In genomic region chrX:12322031-12322430, GRCh38 we compare ENCODE assay signal across 38 cellular contexts.
"Had no signal": no experiment of that assay in that cellular context is flagged by ENCODE, and none has a peak within 500 bp of the region (broad histone marks: within the 10 kb centered on the region; RNA-seq: fewer than 3 reads in every experiment).

No MANE protein-coding gene starts in this region.

- H3K4me3 Mint-ChIP-seq: activated naive CD4-positive, alpha-beta T cell treated with anti-CD3 and anti-CD28 coated beads for 36 hours; activated naive CD4-positive, alpha-beta T cell treated with anti-CD3 and anti-CD28 coated beads, Interleukin-2, amount 50 U/mL, for 24 hours; activated naive CD8-positive, alpha-beta T cell; activated naive CD8-positive, alpha-beta T cell treated with anti-CD3 and anti-CD28 coated beads for 36 hours; activated naive CD8-positive, alpha-beta T cell treated with anti-CD3 and anti-CD28 coated beads, Interleukin-2, amount 10 ng/mL, durations not matched to agents 7 days and 5 days; activated naive CD8-positive, alpha-beta T cell treated with anti-CD3 and anti-CD28 coated beads, Interleukin-2, amount 50 U/mL, for 24 hours; activated T-cell treated with anti-CD3 and anti-CD28 coated beads, Interleukin-2, amount 50 U/mL, for 24 hours; activated T-cell treated with anti-CD3 and anti-CD28 coated beads, Interleukin-2, amount 50 U/mL, for 4 hours; activated T-cell treated with anti-CD3 and anti-CD28 coated beads, Interleukin-2, amount 50 U/mL, for 72 hours; activated T-helper 1 cell treated with anti-CD3 and anti-CD28 coated beads, Interleukin-12 subunit alpha, Interleukin-12 subunit beta, Interleukin-2, Interleukin-4 antibody, amounts not matched to agents 30 ng/mL and 10 ng/mL and 1 ng/mL, durations not matched to agents 14 hours and 24 hours and 36 hours; activated T-helper 17 cell treated with anti-CD3 and anti-CD28 coated beads, Interleukin-2, amount 50 U/mL, for 72 hours; brain; central memory CD8-positive, alpha-beta T cell had no signal

- ATAC-seq: activated naive CD8-positive, alpha-beta T cell treated with anti-CD3 and anti-CD28 coated beads, Interleukin-2, amount 50 U/mL, for 24 hours; activated T-cell treated with anti-CD3 and anti-CD28 coated beads, Interleukin-2, amount 50 U/mL, for 4 hours; activated T-cell treated with anti-CD3 and anti-CD28 coated beads, Interleukin-2, amount 50 U/mL, for 72 hours; activated T-helper 17 cell treated with anti-CD3 and anti-CD28 coated beads, Interleukin-2, amount 50 U/mL, for 72 hours; body of pancreas had no signal

- H3K27ac Mint-ChIP-seq: activated naive CD4-positive, alpha-beta T cell treated with anti-CD3 and anti-CD28 coated beads for 36 hours; activated naive CD4-positive, alpha-beta T cell treated with anti-CD3 and anti-CD28 coated beads, Interleukin-2, amount 50 U/mL, for 24 hours; activated naive CD8-positive, alpha-beta T cell; activated naive CD8-positive, alpha-beta T cell treated with anti-CD3 and anti-CD28 coated beads for 36 hours; activated naive CD8-positive, alpha-beta T cell treated with anti-CD3 and anti-CD28 coated beads, Interleukin-2, amount 10 ng/mL, durations not matched to agents 7 days and 5 days; activated naive CD8-positive, alpha-beta T cell treated with anti-CD3 and anti-CD28 coated beads, Interleukin-2, amount 50 U/mL, for 24 hours; activated T-cell treated with anti-CD3 and anti-CD28 coated beads, Interleukin-2, amount 50 U/mL, for 24 hours; activated T-cell treated with anti-CD3 and anti-CD28 coated beads, Interleukin-2, amount 50 U/mL, for 72 hours; activated T-helper 1 cell treated with anti-CD3 and anti-CD28 coated beads, Interleukin-12 subunit alpha, Interleukin-12 subunit beta, Interleukin-2, Interleukin-4 antibody, amounts not matched to agents 30 ng/mL and 10 ng/mL and 1 ng/mL, durations not matched to agents 14 hours and 24 hours and 36 hours; activated T-helper 17 cell treated with anti-CD3 and anti-CD28 coated beads, Interleukin-2, amount 50 U/mL, for 72 hours; activated T-helper 2 cell treated with anti-CD3 and anti-CD28 coated beads, Interferon-gamma antibody, Interleukin-2, Interleukin-4, amounts not matched to agents 10 μg/mL and 5 μg/mL and 100 μg/mL, durations not matched to agents 14 hours and 24 hours and 36 hours; brain had no signal

- DNase-seq: activated effector memory CD4-positive, alpha-beta T cell treated with anti-CD3 and anti-CD28 coated beads, Interleukin-2, amount 50 U/mL, for 16 hours; activated effector memory CD4-positive, alpha-beta T cell treated with Interleukin-2 at 50 U/mL for 16 hours; activated gamma-delta T cell; activated gamma-delta T cell treated with Interleukin-2 at 50 U/mL for 16 hours; activated naive CD4-positive, alpha-beta T cell; activated naive CD4-positive, alpha-beta T cell treated with anti-CD3 and anti-CD28 coated beads for 36 hours; activated naive CD4-positive, alpha-beta T cell treated with anti-CD3 and anti-CD28 coated beads, Interleukin-2, amount 50 U/mL, for 16 hours; activated naive CD4-positive, alpha-beta T cell treated with Interleukin-2 at 50 U/mL for 16 hours; activated naive CD8-positive, alpha-beta T cell treated with anti-CD3 and anti-CD28 coated beads for 36 hours; activated naive CD8-positive, alpha-beta T cell treated with anti-CD3 and anti-CD28 coated beads, Interleukin-2, amount 10 ng/mL, durations not matched to agents 7 days and 5 days; activated naive CD8-positive, alpha-beta T cell treated with anti-CD3 and anti-CD28 coated beads, Interleukin-2, amount 50 U/mL, for 24 hours; activated T-cell treated with anti-CD3 and anti-CD28 coated beads, Interleukin-2, amount 50 U/mL, for 1 hour; activated T-cell treated with anti-CD3 and anti-CD28 coated beads, Interleukin-2, amount 50 U/mL, for 24 hours; activated T-cell treated with anti-CD3 and anti-CD28 coated beads, Interleukin-2, amount 50 U/mL, for 4 hours; activated T-cell treated with anti-CD3 and anti-CD28 coated beads, Interleukin-2, amount 50 U/mL, for 48 hours; activated T-cell treated with anti-CD3 and anti-CD28 coated beads, Interleukin-2, amount 50 U/mL, for 72 hours; adrenal gland; amniotic stem cell; amygdala; anterior cingulate cortex; aorta; body of pancreas; brain microvascular endothelial cell; caudate nucleus; central memory CD4-positive, alpha-beta T cell; cerebellar nuclear complex had no signal

- H3K4me3 ChIP-seq: adrenal gland, ascending aorta, body of pancreas, breast epithelium, cardiac muscle cell had no signal

- H3K27me3 ChIP-seq: adrenal gland, ascending aorta, body of pancreas, brain microvascular endothelial cell, cardiac muscle cell had no signal

- H3K9me3 Mint-ChIP-seq: activated naive CD4-positive, alpha-beta T cell treated with anti-CD3 and anti-CD28 coated beads for 36 hours; activated naive CD4-positive, alpha-beta T cell treated with anti-CD3 and anti-CD28 coated beads, Interleukin-2, amount 50 U/mL, for 24 hours; activated naive CD8-positive, alpha-beta T cell treated with anti-CD3 and anti-CD28 coated beads for 36 hours; activated naive CD8-positive, alpha-beta T cell treated with anti-CD3 and anti-CD28 coated beads, Interleukin-2, amount 10 ng/mL, durations not matched to agents 7 days and 5 days; activated naive CD8-positive, alpha-beta T cell treated with anti-CD3 and anti-CD28 coated beads, Interleukin-2, amount 50 U/mL, for 24 hours; activated T-cell treated with anti-CD3 and anti-CD28 coated beads, Interleukin-2, amount 50 U/mL, for 24 hours; activated T-cell treated with anti-CD3 and anti-CD28 coated beads, Interleukin-2, amount 50 U/mL, for 4 hours; activated T-cell treated with anti-CD3 and anti-CD28 coated beads, Interleukin-2, amount 50 U/mL, for 72 hours; activated T-helper 1 cell treated with anti-CD3 and anti-CD28 coated beads, Interleukin-12 subunit alpha, Interleukin-12 subunit beta, Interleukin-2, Interleukin-4 antibody, amounts not matched to agents 30 ng/mL and 10 ng/mL and 1 ng/mL, durations not matched to agents 14 hours and 24 hours and 36 hours; activated T-helper 17 cell treated with anti-CD3 and anti-CD28 coated beads, Interleukin-2, amount 50 U/mL, for 72 hours; activated T-helper 2 cell treated with anti-CD3 and anti-CD28 coated beads, Interferon-gamma antibody, Interleukin-2, Interleukin-4, amounts not matched to agents 10 μg/mL and 5 μg/mL and 100 μg/mL, durations not matched to agents 14 hours and 24 hours and 36 hours; central memory CD8-positive, alpha-beta T cell had no signal

- FAIRE-seq: bronchial epithelial cell, colon had no signal

- H3K4me1 Mint-ChIP-seq: activated naive CD4-positive, alpha-beta T cell treated with anti-CD3 and anti-CD28 coated beads, Interleukin-2, amount 50 U/mL, for 24 hours; activated naive CD8-positive, alpha-beta T cell treated with anti-CD3 and anti-CD28 coated beads for 36 hours; activated naive CD8-positive, alpha-beta T cell treated with anti-CD3 and anti-CD28 coated beads, Interleukin-2, amount 10 ng/mL, durations not matched to agents 7 days and 5 days; activated naive CD8-positive, alpha-beta T cell treated with anti-CD3 and anti-CD28 coated beads, Interleukin-2, amount 50 U/mL, for 24 hours; activated T-helper 17 cell treated with anti-CD3 and anti-CD28 coated beads, Interleukin-2, amount 50 U/mL, for 72 hours; brain; central memory CD8-positive, alpha-beta T cell had no signal

- H3K36me3 ChIP-seq: adrenal gland, ascending aorta, brain microvascular endothelial cell, breast epithelium, cardiac muscle cell had no signal

- H3K36me3 Mint-ChIP-seq: activated naive CD4-positive, alpha-beta T cell treated with anti-CD3 and anti-CD28 coated beads, Interleukin-2, amount 50 U/mL, for 24 hours; activated naive CD8-positive, alpha-beta T cell; activated naive CD8-positive, alpha-beta T cell treated with anti-CD3 and anti-CD28 coated beads for 36 hours; activated naive CD8-positive, alpha-beta T cell treated with anti-CD3 and anti-CD28 coated beads, Interleukin-2, amount 10 ng/mL, durations not matched to agents 7 days and 5 days; brain had no signal

- H3K4me1 ChIP-seq: adrenal gland, ascending aorta, body of pancreas, breast epithelium had no signal

- H3K27me3 Mint-ChIP-seq: activated naive CD4-positive, alpha-beta T cell treated with anti-CD3 and anti-CD28 coated beads, Interleukin-2, amount 50 U/mL, for 24 hours; activated naive CD8-positive, alpha-beta T cell; activated naive CD8-positive, alpha-beta T cell treated with anti-CD3 and anti-CD28 coated beads for 36 hours; activated naive CD8-positive, alpha-beta T cell treated with anti-CD3 and anti-CD28 coated beads, Interleukin-2, amount 10 ng/mL, durations not matched to agents 7 days and 5 days; activated T-helper 17 cell treated with anti-CD3 and anti-CD28 coated beads, Interleukin-2, amount 50 U/mL, for 72 hours; central memory CD8-positive, alpha-beta T cell had no signal

- H3K9me3 ChIP-seq: adrenal gland, ascending aorta, body of pancreas had no signal

- H3K27ac ChIP-seq: adrenal gland, ascending aorta, body of pancreas, brain microvascular endothelial cell, breast epithelium, cardiac muscle cell had no signal
